9 cellular contexts compared by ENCODE assay signal in the genomic region with DNA sequence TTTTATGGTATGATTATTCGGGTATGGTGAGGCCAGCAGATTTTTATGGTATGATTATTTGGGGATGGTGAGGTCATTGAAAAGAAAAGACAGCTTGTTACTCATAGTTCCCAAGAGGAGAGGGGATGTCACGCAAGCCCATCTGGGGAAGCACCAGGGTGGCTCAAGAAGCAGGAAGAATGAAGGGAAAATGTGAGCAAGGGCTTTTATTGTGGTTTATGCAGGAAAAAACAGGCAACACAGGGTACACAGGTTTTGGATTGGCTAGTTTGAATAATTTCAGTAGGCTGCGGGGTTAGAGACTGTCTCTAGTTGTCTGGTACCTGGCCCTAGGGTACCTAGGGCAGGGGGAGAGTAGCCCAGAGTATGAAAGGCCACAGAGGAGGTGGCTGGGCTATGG. TPM values are rescaled to one million over a fixed set of nuclear protein-coding genes. Genes with fewer than 3 reads are reported as not detected.
DNase-seq lines count a peak whose midpoint lies in the region; ATAC-seq and TF ChIP-seq lines count a peak whose summit lies in the region.
"Had no signal": no experiment of that assay in that cellular context is flagged by ENCODE, and none has a peak within 500 bp of the region (broad histone marks: within the 10 kb centered on the region; RNA-seq: fewer than 3 reads in every experiment).

No MANE protein-coding gene starts in this region.

- ATAC-seq in CD4-positive, CD25-positive, alpha-beta regulatory T cell (ENCODE audit: low read depth in 2 of 2) = no peak
- ATAC-seq in GM19023 (IDR thresholded peaks at IDR 0.05; ENCODE audit: unreplicated experiment) (peak; percentile 50), GM19455 (IDR thresholded peaks at IDR 0.05; ENCODE audit: unreplicated experiment) (no peak)

- H3K9me3 Mint-ChIP-seq in CD4-positive, CD25-positive, alpha-beta regulatory T cell = no peaks in the 10 kb centered on the region
- H3K9me3 Mint-ChIP-seq in osteocyte (ENCODE audit: unreplicated experiment) = peaks cover 4% of the 10 kb centered on the region
- peaks cover 8% of the 10 kb centered on the region for H3K9me3 Mint-ChIP-seq in mesothelial cell of epicardium

- DNase-seq in CD4-positive, CD25-positive, alpha-beta regulatory T cell = no peak
- DNase-seq in amniotic epithelial cell (ENCODE audit: low read depth) = peak; percentile 34
- no peak for DNase-seq in osteocyte (ENCODE audit: extremely low spot score, unreplicated experiment)
- no peak for DNase-seq in GM19240 (ENCODE audit: insufficient read length, low spot score)
- DNase-seq in mesothelial cell of epicardium (ENCODE audit: low spot score in 2 of 2, unreplicated experiment in 2 of 2) = no peak
- DNase-seq: aorta, NCI-H82 had no signal

- H3K9me3 ChIP-seq in CD4-positive, CD25-positive, alpha-beta regulatory T cell (ENCODE audit: control insufficient read depth in 2 of 2, low read length in 2 of 2) = no peaks in the 10 kb centered on the region

- TF ChIP-seq CTCF in osteocyte (IDR thresholded peaks at IDR 0.05) = no peak
- no peak for TF ChIP-seq CTCF in mesothelial cell of epicardium (IDR thresholded peaks at IDR 0.05; ENCODE audit: unreplicated experiment)

- H3K27me3 Mint-ChIP-seq in CD4-positive, CD25-positive, alpha-beta regulatory T cell = no peaks in the 10 kb centered on the region
- H3K27me3 Mint-ChIP-seq in osteocyte (ENCODE audit: unreplicated experiment) = no peaks in the 10 kb centered on the region
- no peaks in the 10 kb centered on the region for H3K27me3 Mint-ChIP-seq in mesothelial cell of epicardium (ENCODE audit: low read depth)

- peak overlapping the region; percentile 5 to 65 (median 32) for H3K27ac Mint-ChIP-seq in CD4-positive, CD25-positive, alpha-beta regulatory T cell
- peak overlapping the region; percentile 91 for H3K27ac Mint-ChIP-seq in osteocyte (ENCODE audit: unreplicated experiment)
- no peak overlapping the region for H3K27ac Mint-ChIP-seq in mesothelial cell of epicardium

- no peaks in the 10 kb centered on the region for H3K4me1 Mint-ChIP-seq in CD4-positive, CD25-positive, alpha-beta regulatory T cell
- H3K4me1 Mint-ChIP-seq in osteocyte (ENCODE audit: unreplicated experiment) (peaks cover 49% of the 10 kb centered on the region), mesothelial cell of epicardium (peaks cover 14% of the 10 kb centered on the region)

- peaks cover 38% of the 10 kb centered on the region for H3K36me3 Mint-ChIP-seq in CD4-positive, CD25-positive, alpha-beta regulatory T cell
- H3K36me3 Mint-ChIP-seq in osteocyte (ENCODE audit: unreplicated experiment) = peaks cover 51% of the 10 kb centered on the region
- H3K36me3 Mint-ChIP-seq in mesothelial cell of epicardium = peaks cover 34% of the 10 kb centered on the region

- H3K4me3 ChIP-seq in CD4-positive, CD25-positive, alpha-beta regulatory T cell (ENCODE audit: low read depth, low read length) = no peak overlapping the region

- H3K27ac ChIP-seq in CD4-positive, CD25-positive, alpha-beta regulatory T cell (ENCODE audit: insufficient read depth, low read length, poor library complexity, severe bottlenecking) = no peak overlapping the region

- H3K27me3 ChIP-seq in CD4-positive, CD25-positive, alpha-beta regulatory T cell (ENCODE audit: control insufficient read depth, insufficient read depth, low read length) = no peaks in the 10 kb centered on the region

- no peak overlapping the region for H3K4me3 Mint-ChIP-seq in CD4-positive, CD25-positive, alpha-beta regulatory T cell
- H3K4me3 Mint-ChIP-seq in osteocyte (ENCODE audit: unreplicated experiment) = no peak overlapping the region
- H3K4me3 Mint-ChIP-seq in mesothelial cell of epicardium = no peak overlapping the region

- no peaks in the 10 kb centered on the region for H3K4me1 ChIP-seq in CD4-positive, CD25-positive, alpha-beta regulatory T cell (ENCODE audit: control insufficient read depth, insufficient read depth, low read length, poor library complexity, severe bottlenecking)

- H3K36me3 ChIP-seq in CD4-positive, CD25-positive, alpha-beta regulatory T cell (ENCODE audit: control insufficient read depth, insufficient read depth, low read length) = peaks cover 20% of the 10 kb centered on the region

RNA-seq across cellular contexts. Expression of gene DGKI, which starts 26.8 kb away (rescaled TPM):
- total RNA-seq in CD4-positive, CD25-positive, alpha-beta regulatory T cell = not detected
- polyA plus RNA-seq in CD4-positive, CD25-positive, alpha-beta regulatory T cell = not detected
- total RNA-seq in osteocyte (3.0 and 3.1 TPM in 2 replicates), mesothelial cell of epicardium (1.7 to 2.2 TPM (median 2.0 TPM) in 3 replicates)
